In the genomic region with DNA sequence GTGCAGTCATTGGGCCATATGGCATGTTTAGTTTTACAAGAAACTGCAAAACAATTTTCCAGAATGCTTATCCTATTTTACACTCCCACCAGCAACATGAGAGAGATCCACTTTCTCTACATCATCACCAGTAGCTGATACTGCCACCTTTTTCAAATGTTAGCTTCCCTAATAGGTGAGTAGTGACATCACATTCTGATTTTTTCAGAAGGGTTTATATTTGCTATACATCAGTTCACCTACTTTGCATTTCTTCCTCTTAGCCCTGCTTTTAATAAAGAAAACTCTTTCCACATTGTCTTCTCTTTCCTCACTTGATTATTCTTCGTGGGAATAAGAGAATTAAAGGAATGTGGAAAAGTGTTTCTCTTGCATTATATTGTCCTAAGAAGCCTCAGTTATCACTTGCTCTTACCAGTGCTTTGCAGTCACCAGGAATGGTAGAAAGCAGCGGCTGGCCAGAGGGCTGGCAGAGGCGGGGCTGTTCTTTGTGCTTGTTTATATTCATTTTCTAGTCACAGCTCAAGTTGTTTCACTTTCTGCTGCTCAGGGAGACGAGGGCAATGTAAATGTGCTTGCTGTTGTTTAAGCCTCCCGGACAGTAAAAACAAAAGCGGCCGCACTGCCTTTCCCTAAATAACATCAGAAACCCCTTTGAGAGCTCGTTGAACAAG, we compare ENCODE assay signal across 7 cellular contexts.
A peak's percentile ranks its signal among the peaks of the same experiment; 100 is the strongest.
DNase-seq lines count a peak whose midpoint lies in the region; ATAC-seq and TF ChIP-seq lines count a peak whose summit lies in the region.

No MANE protein-coding gene starts in this region.

- H3K4me3 Mint-ChIP-seq in GM23338 (no peak overlapping the region), nephron progenitor cell (peak overlapping the region; percentile 44)
- no peak overlapping the region for H3K4me3 Mint-ChIP-seq in dendritic cell treated with granulocyte-macrophage colony-stimulating factor and Interleukin-4, amounts not matched to agents 40 ng/mL and 50 ng/mL, for 4 days

- H3K27ac Mint-ChIP-seq in GM23338 (no peak overlapping the region), nephron progenitor cell (no peak overlapping the region)
- peak overlapping the region; percentile 69 for H3K27ac Mint-ChIP-seq in dendritic cell treated with granulocyte-macrophage colony-stimulating factor and Interleukin-4, amounts not matched to agents 40 ng/mL and 50 ng/mL, for 4 days

- peak overlapping the region; percentile 2; the same call in 1 of the 2 replicates for H2AFZ ChIP-seq in GM23338

- H3K27me3 ChIP-seq in GM23338 (ENCODE audit: insufficient read depth): no peaks in the 10 kb centered on the region

- H3K27me3 Mint-ChIP-seq in GM23338 (ENCODE audit: insufficient read depth, low read depth, poor library complexity) (peaks cover 9% of the 10 kb centered on the region), nephron progenitor cell (ENCODE audit: low read depth, poor library complexity) (peaks cover 14% of the 10 kb centered on the region)
- H3K27me3 Mint-ChIP-seq in dendritic cell treated with granulocyte-macrophage colony-stimulating factor and Interleukin-4, amounts not matched to agents 40 ng/mL and 50 ng/mL, for 4 days: no peaks in the 10 kb centered on the region

- no peak overlapping the region for H3K27ac ChIP-seq in GM23338 (ENCODE audit: low read depth)

- H3K36me3 Mint-ChIP-seq in GM23338 (ENCODE audit: low read depth): no peaks in the 10 kb centered on the region
- H3K36me3 Mint-ChIP-seq in dendritic cell treated with granulocyte-macrophage colony-stimulating factor and Interleukin-4, amounts not matched to agents 40 ng/mL and 50 ng/mL, for 4 days (ENCODE audit: low read depth): no peaks in the 10 kb centered on the region
- H3K36me3 Mint-ChIP-seq in nephron progenitor cell (ENCODE audit: low read depth): peaks cover 6% of the 10 kb centered on the region

- H3K79me2 ChIP-seq in GM23338 (replicated peaks; ENCODE audit: insufficient read depth): no peaks in the 10 kb centered on the region

- DNase-seq in GM23338 (ENCODE audit: low spot score) (peak; percentile 42), MV-4-11 (lab: John Stamatoyannopoulos, UW) (peak; percentile 60), nephron progenitor cell (no peak), DMS53 (lab: John Stamatoyannopoulos, UW) (no peak), NCI-H1436 (lab: John Stamatoyannopoulos, UW) (no peak)

- H3K4me3 ChIP-seq in GM23338: no peak overlapping the region

- ATAC-seq in GM18517 (IDR thresholded peaks at IDR 0.05; ENCODE audit: unreplicated experiment) (peak; percentile 97), GM23338 (peak; percentile 54)

- H3K9me2 ChIP-seq in GM23338 (ENCODE audit: insufficient read depth): no peaks in the 10 kb centered on the region

- peaks cover 30% of the 10 kb centered on the region for H3K4me1 Mint-ChIP-seq in GM23338
- H3K4me1 Mint-ChIP-seq in dendritic cell treated with granulocyte-macrophage colony-stimulating factor and Interleukin-4, amounts not matched to agents 40 ng/mL and 50 ng/mL, for 4 days (ENCODE audit: low read depth): peaks cover 62% of the 10 kb centered on the region
- peaks cover 56% of the 10 kb centered on the region for H3K4me1 Mint-ChIP-seq in nephron progenitor cell

- H3F3A ChIP-seq in GM23338 (replicated peaks; ENCODE audit: low read depth): no peaks in the 10 kb centered on the region

- peaks cover 34% of the 10 kb centered on the region for H3K4me1 ChIP-seq in GM23338 (ENCODE audit: insufficient read depth)

- H3K9me3 Mint-ChIP-seq in GM23338 (0 out of 3 replicates have a peak, but pooled peaks cover 3% of the 10 kb centered on the region), nephron progenitor cell (peaks cover 16% of the 10 kb centered on the region)
- H3K9me3 Mint-ChIP-seq in dendritic cell treated with granulocyte-macrophage colony-stimulating factor and Interleukin-4, amounts not matched to agents 40 ng/mL and 50 ng/mL, for 4 days: peaks cover 16% of the 10 kb centered on the region

- TF ChIP-seq CTCF in GM23338 (conservative IDR thresholded peaks at IDR 0.05; ENCODE audit: low read depth in 2 of 2): no peak
- TF ChIP-seq CTCF in nephron progenitor cell (IDR thresholded peaks at IDR 0.05): no peak

- intact Hi-C loops in dendritic cell treated with granulocyte-macrophage colony-stimulating factor and Interleukin-4, amounts not matched to agents 40 ng/mL and 50 ng/mL, for 4 days (cut with micrococcal nuclease): no loop called here

- H3K4me2 ChIP-seq in GM23338: 0 out of 2 replicates have a peak overlapping the region, but pooled peaks have one; percentile 4

- H3K36me3 ChIP-seq in GM23338 (ENCODE audit: insufficient read depth): no peaks in the 10 kb centered on the region

- no peaks in the 10 kb centered on the region for H4K20me1 ChIP-seq in GM23338 (replicated peaks; ENCODE audit: insufficient read depth)

TF ChIP-seq in GM23338, 12 proteins besides CTCF, POLR2A, EP300 and RAD21 (continues in another document):
- TF ChIP-seq JUNB (IDR thresholded peaks at IDR 0.05; ENCODE audit: unreplicated experiment) (no peak), ETS1 (IDR thresholded peaks at IDR 0.05) (no peak), NANOG (IDR thresholded peaks at IDR 0.05; ENCODE audit: borderline replicate concordance) (no peak), POLR2AphosphoS5 (IDR thresholded peaks at IDR 0.05; ENCODE audit: low read depth) (no peak), STAT1 (IDR thresholded peaks at IDR 0.05; ENCODE audit: unreplicated experiment) (no peak), EZH2phosphoT487 (IDR thresholded peaks at IDR 0.05; ENCODE audit: unreplicated experiment) (no peak), CREB1 (CRISPR knock-in tag; IDR thresholded peaks at IDR 0.05; ENCODE audit: low read depth) (no peak), ZNF462 (CRISPR knock-in tag; IDR thresholded peaks at IDR 0.05) (no peak)

Comparison
In these comparisons a context has a peak if more than half of its experiments do, and no peak if none do; other contexts are left out.
1. DNase-seq: peak in GM23338 (single experiment) and MV-4-11 (single experiment); none in nephron progenitor cell (single experiment), DMS53 (single experiment) and NCI-H1436 (single experiment).